ENCODE assay signal across 1 cellular context in the genomic region with DNA sequence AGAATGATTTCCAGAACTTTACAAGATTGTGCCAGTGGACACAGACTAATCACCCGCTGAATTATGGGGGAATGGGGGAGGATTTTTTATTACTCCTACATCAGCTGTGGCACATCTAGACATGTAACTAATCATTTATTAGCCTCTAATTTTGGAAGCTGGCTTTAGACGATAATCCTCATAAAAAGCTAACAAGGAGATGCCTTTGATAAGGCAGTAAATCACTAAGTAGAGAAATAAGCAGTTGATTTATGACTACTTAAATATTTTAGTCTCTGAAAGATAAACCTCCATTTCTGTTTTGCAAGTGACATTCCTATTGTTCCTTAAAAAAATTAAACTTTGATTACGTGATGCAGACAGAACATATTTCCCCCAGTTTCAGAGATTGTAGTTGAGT.
TF ChIP-seq lines count a peak whose summit lies in the region.

No MANE protein-coding gene starts in this region.

TF ChIP-seq in IMR-90, 13 proteins besides CTCF, POLR2A, EP300 and RAD21 (continued from another document):
- TF ChIP-seq, protein P1, sequence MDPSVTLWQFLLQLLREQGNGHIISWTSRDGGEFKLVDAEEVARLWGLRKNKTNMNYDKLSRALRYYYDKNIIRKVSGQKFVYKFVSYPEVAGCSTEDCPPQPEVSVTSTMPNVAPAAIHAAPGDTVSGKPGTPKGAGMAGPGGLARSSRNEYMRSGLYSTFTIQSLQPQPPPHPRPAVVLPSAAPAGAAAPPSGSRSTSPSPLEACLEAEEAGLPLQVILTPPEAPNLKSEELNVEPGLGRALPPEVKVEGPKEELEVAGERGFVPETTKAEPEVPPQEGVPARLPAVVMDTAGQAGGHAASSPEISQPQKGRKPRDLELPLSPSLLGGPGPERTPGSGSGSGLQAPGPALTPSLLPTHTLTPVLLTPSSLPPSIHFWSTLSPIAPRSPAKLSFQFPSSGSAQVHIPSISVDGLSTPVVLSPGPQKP (IDR thresholded peaks at IDR 0.05; ENCODE audit: borderline replicate concordance, low read depth, low read length), result no peak
- TF ChIP-seq, protein P2, sequence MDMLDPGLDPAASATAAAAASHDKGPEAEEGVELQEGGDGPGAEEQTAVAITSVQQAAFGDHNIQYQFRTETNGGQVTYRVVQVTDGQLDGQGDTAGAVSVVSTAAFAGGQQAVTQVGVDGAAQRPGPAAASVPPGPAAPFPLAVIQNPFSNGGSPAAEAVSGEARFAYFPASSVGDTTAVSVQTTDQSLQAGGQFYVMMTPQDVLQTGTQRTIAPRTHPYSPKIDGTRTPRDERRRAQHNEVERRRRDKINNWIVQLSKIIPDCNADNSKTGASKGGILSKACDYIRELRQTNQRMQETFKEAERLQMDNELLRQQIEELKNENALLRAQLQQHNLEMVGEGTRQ (IDR thresholded peaks at IDR 0.05; ENCODE audit: low read depth, low read length), result no peak
- no peak for TF ChIP-seq MAZ (IDR thresholded peaks at IDR 0.05; ENCODE audit: borderline replicate concordance, low read depth, low read length)
- TF ChIP-seq RCOR1 (IDR thresholded peaks at IDR 0.05; ENCODE audit: insufficient replicate concordance, low read length), result no peak
